31 cellular contexts compared by ENCODE assay signal in genomic region chr1:97806336-97806735, GRCh38.
"Had no signal": no experiment of that assay in that cellular context is flagged by ENCODE, and none has a peak within 500 bp of the region (broad histone marks: within the 10 kb centered on the region; RNA-seq: fewer than 3 reads in every experiment).

No MANE protein-coding gene starts in this region.

- H3K36me3 ChIP-seq: breast epithelium, colonic mucosa, left ventricle myocardium inferior, neutrophil, pancreas, sigmoid colon, transverse colon had no signal

- H3K4me1 ChIP-seq: breast epithelium, colonic mucosa, pancreas, psoas muscle, sigmoid colon, testis had no signal

- FAIRE-seq: frontal cortex, islet of Langerhans, pancreas had no signal

- H3K9me3 ChIP-seq: breast epithelium, colonic mucosa, left ventricle myocardium inferior, neutrophil, pancreas, psoas muscle, sigmoid colon, testis, transverse colon had no signal

- H3K27me3 ChIP-seq: breast epithelium, colonic mucosa, dorsolateral prefrontal cortex, neutrophil, pancreas, sigmoid colon, testis, transverse colon had no signal

- H3K4me3 Mint-ChIP-seq: activated naive CD4-positive, alpha-beta T cell treated with anti-CD3 and anti-CD28 coated beads, Interleukin-2, amount 10 ng/mL, durations not matched to agents 7 days and 5 days; activated T-helper 1 cell treated with anti-CD3 and anti-CD28 coated beads, Interleukin-12 subunit alpha, Interleukin-12 subunit beta, Interleukin-2, Interleukin-4 antibody, amounts not matched to agents 30 ng/mL and 10 ng/mL and 1 ng/mL, durations not matched to agents 14 hours and 24 hours and 36 hours; central memory CD8-positive, alpha-beta T cell; naive B cell; nephron progenitor cell; T-cell; T-helper 2 cell treated with Interferon-gamma antibody and Interleukin-4, amounts not matched to agents 5 μg/mL and 100 μg/mL, for 36 hours had no signal

- H3K9me3 Mint-ChIP-seq: activated T-helper 1 cell treated with anti-CD3 and anti-CD28 coated beads, Interleukin-12 subunit alpha, Interleukin-12 subunit beta, Interleukin-2, Interleukin-4 antibody, amounts not matched to agents 30 ng/mL and 10 ng/mL and 1 ng/mL, durations not matched to agents 14 hours and 24 hours and 36 hours; central memory CD8-positive, alpha-beta T cell; naive B cell; nephron progenitor cell; T-cell; T-helper 2 cell treated with Interferon-gamma antibody and Interleukin-4, amounts not matched to agents 5 μg/mL and 100 μg/mL, for 36 hours had no signal

- DNase-seq: activated CD4-positive, alpha-beta T cell treated with anti-CD3 and anti-CD28 coated beads for 4 hours; activated CD4-positive, alpha-beta T cell treated with anti-CD3 and anti-CD28 coated beads, Interleukin-2, amount 50 U/mL, for 48 hours; activated CD4-positive, CD25-positive, alpha-beta regulatory T cell; activated CD8-positive, alpha-beta memory T cell treated with anti-CD3 and anti-CD28 coated beads, Interleukin-2, amount 50 U/mL, for 4 hours; activated effector memory CD4-positive, alpha-beta T cell treated with anti-CD3 and anti-CD28 coated beads, Interleukin-2, amount 50 U/mL, for 16 hours; activated naive CD4-positive, alpha-beta T cell treated with anti-CD3 and anti-CD28 coated beads, Interleukin-2, amount 10 ng/mL, durations not matched to agents 7 days and 5 days; activated T-cell treated with anti-CD3 and anti-CD28 coated beads, Interleukin-2, amount 50 U/mL, for 1 hour; amygdala; colonic mucosa; dorsolateral prefrontal cortex; effector memory CD4-positive, alpha-beta T cell; left ventricle myocardium inferior; naive B cell; nephron progenitor cell; pancreas; psoas muscle; sigmoid colon; stimulated activated CD4-positive, alpha-beta T cell treated with anti-CD3 and anti-CD28 coated beads, Interleukin-15, amount 100 ng/mL, for 24 hours; stimulated activated CD4-positive, alpha-beta T cell treated with anti-CD3 and anti-CD28 coated beads, Interleukin-2, amount 100 ng/mL, for 24 hours; stimulated activated naive CD4-positive, alpha-beta T cell treated with Interleukin-2 at 50 U/mL for 16 hours; T-cell; testis; transverse colon had no signal

- H3K27me3 Mint-ChIP-seq: activated naive CD4-positive, alpha-beta T cell treated with anti-CD3 and anti-CD28 coated beads, Interleukin-2, amount 10 ng/mL, durations not matched to agents 7 days and 5 days; central memory CD8-positive, alpha-beta T cell; naive B cell; T-cell had no signal

- H3K4me3 ChIP-seq: breast epithelium, colonic mucosa, dorsolateral prefrontal cortex, left ventricle myocardium inferior, lung, pancreas, psoas muscle, sigmoid colon, testis, transverse colon had no signal

- ATAC-seq: pancreas, psoas muscle, T-cell had no signal

- H3K27ac ChIP-seq: breast epithelium, colonic mucosa, dorsolateral prefrontal cortex, left ventricle myocardium inferior, neutrophil, pancreas, psoas muscle, sigmoid colon, testis, transverse colon had no signal

- H3K4me1 Mint-ChIP-seq: activated naive CD4-positive, alpha-beta T cell treated with anti-CD3 and anti-CD28 coated beads, Interleukin-2, amount 10 ng/mL, durations not matched to agents 7 days and 5 days; nephron progenitor cell had no signal

- H3K27ac Mint-ChIP-seq: activated naive CD4-positive, alpha-beta T cell treated with anti-CD3 and anti-CD28 coated beads, Interleukin-2, amount 10 ng/mL, durations not matched to agents 7 days and 5 days; activated T-helper 1 cell treated with anti-CD3 and anti-CD28 coated beads, Interleukin-12 subunit alpha, Interleukin-12 subunit beta, Interleukin-2, Interleukin-4 antibody, amounts not matched to agents 30 ng/mL and 10 ng/mL and 1 ng/mL, durations not matched to agents 14 hours and 24 hours and 36 hours; nephron progenitor cell; T-cell; T-helper 2 cell treated with Interferon-gamma antibody and Interleukin-4, amounts not matched to agents 5 μg/mL and 100 μg/mL, for 36 hours had no signal
